9 cellular contexts compared by ENCODE assay signal in the genomic region with DNA sequence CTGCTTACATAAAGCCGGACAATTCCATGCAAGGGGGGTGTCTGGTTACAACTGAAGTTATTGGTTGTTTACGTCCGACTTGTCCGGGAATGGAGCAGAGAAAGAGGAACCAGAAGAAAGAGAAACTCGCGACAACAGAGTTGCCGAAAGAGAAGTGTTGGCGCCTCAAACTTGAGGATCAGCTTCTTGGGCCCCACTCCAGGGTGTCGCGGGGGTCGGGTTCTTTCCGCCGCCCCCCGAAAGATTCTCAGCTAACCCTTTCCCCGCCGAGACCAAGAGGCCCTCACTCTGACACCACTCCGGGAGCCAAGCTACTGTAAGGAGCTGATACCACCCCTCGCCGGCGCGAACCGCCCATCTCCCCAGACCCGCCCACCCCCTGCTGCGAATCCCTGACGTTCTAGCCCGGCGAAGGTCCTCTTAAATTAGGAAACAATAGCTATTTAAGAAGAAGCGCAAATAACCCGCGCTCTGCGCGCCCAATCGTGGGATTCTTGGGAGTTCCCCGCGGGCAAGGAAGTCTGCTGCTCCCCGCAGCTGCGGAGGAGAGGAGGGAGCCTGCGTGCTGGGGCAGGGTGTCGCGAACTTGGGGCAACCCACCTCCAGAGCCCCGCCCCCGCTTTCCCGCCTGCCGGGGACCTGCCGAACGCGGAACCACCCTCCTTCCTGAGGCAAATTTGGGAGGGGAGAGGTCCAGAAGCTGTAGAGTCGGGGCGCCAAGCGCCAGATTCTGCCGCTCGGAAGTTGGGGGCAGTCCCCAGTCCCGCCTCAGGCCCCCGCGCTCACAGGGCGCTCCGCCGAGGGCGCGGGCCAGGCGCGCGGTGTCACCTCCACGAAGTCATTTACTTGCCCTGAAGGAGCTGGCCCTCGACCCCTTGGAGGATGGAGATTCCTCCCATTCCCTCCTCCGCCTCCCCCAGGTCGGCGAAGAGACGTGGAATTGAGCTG. TPM values are rescaled to one million over a fixed set of nuclear protein-coding genes. Genes with fewer than 3 reads are reported as not detected.
A peak's percentile ranks its signal among the peaks of the same experiment; 100 is the strongest.
DNase-seq lines count a peak whose midpoint lies in the region; ATAC-seq, FAIRE-seq and TF ChIP-seq lines count a peak whose summit lies in the region.
"Had no signal": no experiment of that assay in that cellular context is flagged by ENCODE, and none has a peak within 500 bp of the region (broad histone marks: within the 10 kb centered on the region; RNA-seq: fewer than 3 reads in every experiment).

No MANE protein-coding gene starts in this region.

- peak overlapping the region; percentile 93 for H3K18ac ChIP-seq in neuronal stem cell (ENCODE audit: low read length)

- H3K4me2 ChIP-seq in A549 (peak overlapping the region; percentile 88), fibroblast of lung (ENCODE audit: extremely low read depth, insufficient read depth, low read length) (peak overlapping the region; percentile 33), neuronal stem cell (ENCODE audit: insufficient read depth, low read length, poor library complexity, severe bottlenecking) (peak overlapping the region; percentile 95)

- TF ChIP-seq EP300 in A549 (IDR thresholded peaks at IDR 0.05): no peak

- H4K91ac ChIP-seq in neuronal stem cell (ENCODE audit: low read depth, low read length, poor library complexity): no peak overlapping the region

- no peak overlapping the region for H2BK5ac ChIP-seq in neuronal stem cell (ENCODE audit: low read length)

- peaks cover 17% of the 10 kb centered on the region for H3K4me1 ChIP-seq in A549
- H3K4me1 ChIP-seq in fibroblast of lung (ENCODE audit: control insufficient read depth, extremely low read depth, insufficient read depth, low read length): no peaks in the 10 kb centered on the region
- peaks cover 9 to 14% of the 10 kb centered on the region in 2 donors for H3K4me1 ChIP-seq in neuronal stem cell (ENCODE audit: control insufficient read depth in 2 of 2, insufficient read depth in 1 of 2, low read depth in 1 of 2, low read length in 2 of 2)

- POLR2A ChIA-PET in A549 (lab: Yijun Ruan, JAX): interaction anchor here (0.5 to 1.3 kb wide), 3 partner anchors 11 to 1780 kb away, joined by 3 to 9 read pairs (median 4); a partner anchor contains a TSS

- WGBS in A549 (ENCODE audit: missing lambda C conversion rate): 33% methylated on average over 51 of the region's 69 CpGs
- no CpG with 5 or more reads among the region's 69 CpGs for WGBS in neuronal stem cell (ENCODE audit: extremely low coverage in 2 of 2, insufficient read length in 2 of 2, insufficient replicate concordance in 1 of 2), 2 donors

- H3K4me3 ChIP-seq in A549: peak overlapping the region; percentile 51
- peak overlapping the region in 2 of 4 experiments; percentile 34 to 43 for H3K4me3 ChIP-seq in fibroblast of lung (replicated peaks in 1 of 4; ENCODE audit: control extremely low read depth in 1 of 4, insufficient read depth in 1 of 4, low read depth in 3 of 4, low read length in 4 of 4)
- H3K4me3 ChIP-seq in neuronal stem cell (ENCODE audit: low read length in 2 of 2): peak overlapping the region; percentile 33 to 79

- TF ChIP-seq CTCF in A549 (IDR thresholded peaks at IDR 0.05) (no peak), fibroblast of lung (conservative IDR thresholded peaks at IDR 0.05 in 1 of 2, IDR thresholded peaks at IDR 0.05 in 1 of 2; ENCODE audit: low read depth in 1 of 2, low read length in 2 of 2) (no peak)

- peak; percentile 40 to 63; a peak in 3 of 6 replicates for ATAC-seq in A549
- no peak for ATAC-seq in GM21619 (IDR thresholded peaks at IDR 0.05; ENCODE audit: unreplicated experiment)

- no peak overlapping the region for H2AFZ ChIP-seq in fibroblast of lung (ENCODE audit: low read length)
- H2AFZ ChIP-seq in neuronal stem cell (ENCODE audit: low read length): peak overlapping the region; percentile 90

- H3K23ac ChIP-seq in neuronal stem cell (ENCODE audit: low read depth, low read length, poor library complexity): peak overlapping the region; percentile 78

- TF ChIP-seq POLR2A in A549 (IDR thresholded peaks at IDR 0.05; ENCODE audit: low read length) (no peak), GM12891 (IDR thresholded peaks at IDR 0.05; ENCODE audit: low read depth, low read length) (no peak)

- H3K36me3 ChIP-seq in fibroblast of lung (ENCODE audit: control insufficient read depth, insufficient read depth, low read length): no peaks in the 10 kb centered on the region
- H3K36me3 ChIP-seq in neuronal stem cell (replicated peaks in 1 of 2; ENCODE audit: control insufficient read depth in 2 of 2, insufficient read depth in 2 of 2, low read length in 2 of 2): no peaks in the 10 kb centered on the region

- peak overlapping the region; percentile 40 for H3K14ac ChIP-seq in neuronal stem cell (ENCODE audit: low read length)

- H2BK12ac ChIP-seq in neuronal stem cell (ENCODE audit: low read length): no peak overlapping the region

- H3K9me3 ChIP-seq in A549 (no peaks in the 10 kb centered on the region), fibroblast of lung (ENCODE audit: control insufficient read depth, insufficient read depth, low read depth, low read length) (no peaks in the 10 kb centered on the region), neuronal stem cell (replicated peaks in 1 of 2; ENCODE audit: control insufficient read depth in 2 of 2, insufficient read depth in 1 of 2, low read depth in 1 of 2, low read length in 2 of 2) (peaks cover 0 to 10% of the 10 kb centered on the region in 2 donors)

- no peaks in the 10 kb centered on the region for H3K79me2 ChIP-seq in fibroblast of lung (ENCODE audit: control insufficient read depth, insufficient read depth, low read length)

- no peak overlapping the region for H2BK120ac ChIP-seq in neuronal stem cell (ENCODE audit: low read depth, low read length)

- TF ChIP-seq RAD21 in A549 (conservative IDR thresholded peaks at IDR 0.05 in 1 of 2, IDR thresholded peaks at IDR 0.05 in 1 of 2): no peak

- H3K4ac ChIP-seq in neuronal stem cell (ENCODE audit: low read length): no peak overlapping the region

- no peaks in the 10 kb centered on the region for H4K20me1 ChIP-seq in fibroblast of lung (ENCODE audit: control insufficient read depth, extremely low read depth, insufficient read depth, low read length)

- H3K79me1 ChIP-seq in neuronal stem cell (ENCODE audit: low read depth, low read length): no peaks in the 10 kb centered on the region

- H3K9ac ChIP-seq in fibroblast of lung (ENCODE audit: insufficient read depth, low read length) (no peak overlapping the region), neuronal stem cell (ENCODE audit: low read depth, low read length, poor library complexity) (peak overlapping the region; percentile 75)

- H4K8ac ChIP-seq in neuronal stem cell (ENCODE audit: low read depth, low read length): no peak overlapping the region

- no peak for FAIRE-seq in A549 (lab: Jason Lieb, UNC)
- FAIRE-seq in GM12891 (lab: Jason Lieb, UNC): peak; percentile 20

- peaks cover 63% of the 10 kb centered on the region for H3K27me3 ChIP-seq in fibroblast of lung (ENCODE audit: control insufficient read depth, insufficient read depth, low read length)
- H3K27me3 ChIP-seq in neuronal stem cell (ENCODE audit: control insufficient read depth in 3 of 3, insufficient read depth in 3 of 3, low read depth in 1 of 3, low read length in 3 of 3): peaks cover 28 to 87% (median 55%) of the 10 kb centered on the region in 3 experiments

- CTCF ChIA-PET in A549 (lab: Yijun Ruan, JAX): interaction anchor here (0.8 to 3.9 kb wide), 6 partner anchors 11 to 246 kb away, joined by 3 to 14 read pairs (median 3); no protein-coding TSS in a partner anchor

- DNase-seq in A549 (ENCODE audit: low read depth in 1 of 2, low spot score in 1 of 2) (peak in 1 of 2 experiments; percentile 46), GM12891 (ENCODE audit: insufficient read length, low spot score) (no peak), UCSD-AML1 (lab: John Stamatoyannopoulos, UW; ENCODE audit: unreplicated experiment) (peak; percentile 41), fibroblast of lung (ENCODE audit: low read depth in 2 of 2) (peak in 1 of 2 donors; percentile 52), neuronal stem cell (ENCODE audit: low spot score) (peak; percentile 41), RKO (ENCODE audit: low spot score) (no peak), NCI-H1092 treated with DMSO at 0.1 percent for 48 hours (lab: John Stamatoyannopoulos, UW) (no peak)

- H3K27ac ChIP-seq in A549 (peak overlapping the region; percentile 63 to 86), fibroblast of lung (ENCODE audit: insufficient read depth, low read length) (no peak overlapping the region), neuronal stem cell (replicated peaks; ENCODE audit: low read length) (no peak overlapping the region)

- H2BK15ac ChIP-seq in neuronal stem cell (ENCODE audit: low read length): no peak overlapping the region

- no peak overlapping the region for H2AK5ac ChIP-seq in neuronal stem cell (ENCODE audit: low read depth, low read length)

TF ChIP-seq in A549, 52 proteins besides CTCF, POLR2A, EP300 and RAD21 (continues in another document):
- peak; percentile 34 for TF ChIP-seq CHD2 (IDR thresholded peaks at IDR 0.05; ENCODE audit: low read length, partially characterized antibody)
- TF ChIP-seq FOSL2 (IDR thresholded peaks at IDR 0.05): no peak
- TF ChIP-seq FOSL2 (CRISPR knock-in tag; IDR thresholded peaks at IDR 0.05): no peak

TF ChIP-seq in GM12891, 5 proteins besides CTCF, POLR2A, EP300 and RAD21:
- TF ChIP-seq SPI1 (IDR thresholded peaks at IDR 0.05; ENCODE audit: low read depth, low read length) (peak; percentile 19; the same call in 1 of the 2 replicates), POLR2AphosphoS5 (IDR thresholded peaks at IDR 0.05; ENCODE audit: low read depth, low read length) (no peak)

RNA-seq across cellular contexts. Expression of a gene that starts 8.5 kb away (rescaled TPM):
- polyA plus RNA-seq in A549 (2011; rRNA removed): 2.5 and 3.8 TPM in 2 replicates
- 2.8 and 4.0 TPM in 2 replicates for polyA plus RNA-seq in A549 (2012; cell fraction: cytosol; rRNA removed)
- polyA plus RNA-seq in A549 (2012; cell fraction: nucleus; rRNA removed): 2.9 and 7.2 TPM in 2 replicates
- 2.5 to 3.3 TPM (median 3.2 TPM) in 3 replicates for polyA plus RNA-seq in A549 (2017; fragmentation: RNase III; extraction: RNeasy Plus Mini Kit Qiagen cat#74134 plus additional on column Dnase treatment)
- polyA minus RNA-seq in A549 (2011; rRNA and poly(A)+ RNA removed): 1.3 and 1.6 TPM in 2 replicates
- polyA plus RNA-seq in GM12891 (2012; ENCODE audit: low read depth, missing spikeins): not detected
- not detected in 2 replicates for total RNA-seq in fibroblast of lung
- polyA plus RNA-seq in fibroblast of lung: not detected in 2 replicates
- polyA plus RNA-seq in fibroblast of lung (2012): not detected in 2 replicates
- polyA minus RNA-seq in fibroblast of lung (ENCODE audit: low replicate concordance): not detected in 2 replicates
- polyA plus RNA-seq in neuronal stem cell (2013, experiment 1 of 2): 0.11 TPM
- polyA plus RNA-seq in neuronal stem cell (2013, experiment 2 of 2): 0.10 TPM
- total RNA-seq: dermis microvascular lymphatic vessel endothelial cell had no signal

Comparison
In these comparisons a context has a peak if more than half of its experiments do, and no peak if none do; other contexts are left out.
1. DNase-seq: peak in UCSD-AML1 (single experiment) and neuronal stem cell (single experiment); none in GM12891 (single experiment), RKO (single experiment) and NCI-H1092 treated with DMSO at 0.1 percent for 48 hours (single experiment).
2. H3K27ac ChIP-seq: peak in A549 (2 of 2); none in fibroblast of lung (single experiment) and neuronal stem cell (single experiment).
3. H3K4me2 ChIP-seq: peak in every context shown above with its lines; median percentile 95 in neuronal stem cell; 88 in A549; 33 in fibroblast of lung.